3 cellular contexts compared by ENCODE assay signal in genomic region chr3:175214210-175214609, GRCh38.
"Had no signal": no experiment of that assay in that cellular context is flagged by ENCODE, and none has a peak within 500 bp of the region (broad histone marks: within the 10 kb centered on the region; RNA-seq: fewer than 3 reads in every experiment).

No MANE protein-coding gene starts in this region.

- DNase-seq: GDM1, GF-D8 had no signal

- H3K4me3 ChIP-seq: GM12878 had no signal
